ENCODE assay signal across 8 cellular contexts in genomic region chr10:127907411-127908105, GRCh38. TPM values are rescaled to one million over a fixed set of nuclear protein-coding genes. Genes with fewer than 3 reads are reported as not detected.
DNase-seq lines count a peak whose midpoint lies in the region; ATAC-seq and TF ChIP-seq lines count a peak whose summit lies in the region.

No MANE protein-coding gene starts in this region.

- TF ChIP-seq CTCF in NB4 (IDR thresholded peaks at IDR 0.05; ENCODE audit: low read depth, low read length) (no peak), colonic mucosa (IDR thresholded peaks at IDR 0.05) (no peak), lower lobe of right lung (IDR thresholded peaks at IDR 0.05) (no peak)

- H3K4me1 ChIP-seq in colonic mucosa (peaks cover 8% of the 10 kb centered on the region), lower lobe of right lung (peaks cover 26% of the 10 kb centered on the region), stomach smooth muscle (ENCODE audit: control insufficient read depth, insufficient read depth, low read length) (peaks cover 15% of the 10 kb centered on the region)

- DNase-seq in CD1c-positive myeloid dendritic cell (ENCODE audit: extremely low spot score) (peak; percentile 24), NB4 (ENCODE audit: low read depth) (peak; percentile 26), colonic mucosa (peak; percentile 38), lower lobe of right lung (peak; percentile 68), NCI-H146 treated with DMSO at 0.1 percent for 48 hours (lab: John Stamatoyannopoulos, UW; ENCODE audit: unreplicated experiment) (no peak), NCI-H2196 treated with DMSO at 0.1 percent for 48 hours (lab: John Stamatoyannopoulos, UW; ENCODE audit: unreplicated experiment) (no peak), NCI-H1048 (lab: John Stamatoyannopoulos, UW) (no peak)

- ATAC-seq in lower lobe of right lung, result peak; percentile 36 to 50

- H3K9me3 ChIP-seq in colonic mucosa (no peaks in the 10 kb centered on the region), lower lobe of right lung (no peaks in the 10 kb centered on the region), stomach smooth muscle (ENCODE audit: control insufficient read depth in 2 of 2, low read length in 2 of 2) (no peaks in the 10 kb centered on the region)

- H3K27me3 ChIP-seq in colonic mucosa (no peaks in the 10 kb centered on the region), lower lobe of right lung (ENCODE audit: low read depth) (peaks cover 4% of the 10 kb centered on the region), stomach smooth muscle (ENCODE audit: control insufficient read depth in 1 of 2, insufficient read depth in 2 of 2, low read length in 2 of 2) (peaks cover 12 to 17% of the 10 kb centered on the region in 2 donors)

- intact Hi-C loops in colonic mucosa (cut with DNase I), result loop anchor here (2.0 to 5.0 kb wide), 2 partner anchors 103 to 160 kb away; no protein-coding TSS in a partner anchor
- intact Hi-C loops in lower lobe of right lung (cut with DNase I), result loop anchor here (5.0 kb wide), 1 partner anchor 105 kb away; no protein-coding TSS in a partner anchor

- TF ChIP-seq POLR2A in NB4 (IDR thresholded peaks at IDR 0.05; ENCODE audit: extremely low read depth, insufficient read length), result no peak

- H3K4me3 ChIP-seq in NB4 (ENCODE audit: low read depth, low read length) (peak overlapping the region; percentile 11), colonic mucosa (peak overlapping the region; percentile 75), lower lobe of right lung (peak overlapping the region; percentile 75), stomach smooth muscle (ENCODE audit: low read length in 2 of 2) (peak overlapping the region; percentile 25 to 64)

- H3K9ac ChIP-seq in colonic mucosa (ENCODE audit: low read depth in 2 of 2, low read length in 2 of 2) (peak overlapping the region; percentile 48 to 81), stomach smooth muscle (ENCODE audit: low read length in 2 of 2) (peak overlapping the region in 1 of 2 donors; percentile 42)

- H3K27ac ChIP-seq in colonic mucosa (peak overlapping the region; percentile 85), lower lobe of right lung (peak overlapping the region; percentile 87), stomach smooth muscle (ENCODE audit: low read length) (no peak overlapping the region)

- H3K36me3 ChIP-seq in colonic mucosa (no peaks in the 10 kb centered on the region), lower lobe of right lung (no peaks in the 10 kb centered on the region), stomach smooth muscle (ENCODE audit: control insufficient read depth in 2 of 2, insufficient read depth in 2 of 2, low read length in 2 of 2) (no peaks in the 10 kb centered on the region)

RNA-seq across cellular contexts. Expression of gene PTPRE, which starts 0.7 kb away (rescaled TPM):
- 10 to 100 TPM; 15.9 to 18.8 TPM for total RNA-seq in colonic mucosa
- total RNA-seq in lower lobe of right lung, result 60.5 TPM

RNA-seq across cellular contexts. Expression of gene CLRN3, which starts 14.8 kb away (rescaled TPM):
- total RNA-seq in colonic mucosa, result 100 to 1,000 TPM in 1 of 2 donors, 10 to 100 TPM in 1; 76.8 to 110 TPM
- not detected for total RNA-seq in lower lobe of right lung

Comparison
In these comparisons a context has a peak if more than half of its experiments do, and no peak if none do; other contexts are left out.
1. DNase-seq: peak in CD1c-positive myeloid dendritic cell (single experiment), NB4 (single experiment), colonic mucosa (single experiment) and lower lobe of right lung (single experiment); none in NCI-H146 treated with DMSO at 0.1 percent for 48 hours (single experiment), NCI-H2196 treated with DMSO at 0.1 percent for 48 hours (single experiment) and NCI-H1048 (single experiment).
2. H3K4me3 ChIP-seq: peak in every context shown above with its lines; median percentile 75 in colonic mucosa; 75 in lower lobe of right lung; 44 in stomach smooth muscle; 11 in NB4.
3. RNA of gene CLRN3, which starts 14.8 kb away (total RNA-seq): 76.8 to 110 TPM in colonic mucosa; not detected in lower lobe of right lung (single experiment); every median in the first group is over 10 times any median in the second.